1 cellular context compared by ENCODE assay signal in the genomic region with DNA sequence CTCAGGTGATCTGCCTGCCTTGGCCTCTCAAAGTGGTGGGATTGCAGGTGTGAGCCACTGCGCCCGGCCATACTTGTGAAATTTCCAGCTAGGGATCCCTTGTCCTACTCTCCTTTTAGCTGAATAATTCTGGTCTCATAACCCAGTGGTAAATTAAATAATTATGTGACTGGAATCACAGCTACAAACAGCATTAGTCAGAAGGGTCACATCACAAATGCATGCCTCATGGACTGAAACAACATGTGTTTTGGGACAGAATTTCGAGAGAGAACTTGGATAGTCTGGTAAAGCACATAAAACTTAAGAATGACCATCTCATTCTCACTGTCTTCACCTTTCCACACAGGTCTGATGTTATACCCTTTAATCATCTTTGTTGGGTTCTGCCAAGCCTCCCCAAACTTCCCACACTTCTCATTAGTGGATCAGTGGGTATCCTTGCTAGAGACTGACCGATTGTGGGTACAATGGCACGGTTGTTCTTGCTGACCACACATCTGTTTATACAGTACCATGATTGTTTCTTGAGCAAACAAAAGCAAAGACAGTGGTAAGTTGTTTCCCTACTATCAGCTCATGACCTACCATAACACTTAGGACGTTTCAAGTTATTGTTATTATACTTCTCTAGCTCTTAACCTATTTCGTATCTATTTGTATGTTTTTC.
TF ChIP-seq lines count a peak whose summit lies in the region.

No MANE protein-coding gene starts in this region.

TF ChIP-seq in HepG2, 621 proteins besides CTCF, POLR2A, EP300 and RAD21 (continued from another document):
- TF ChIP-seq, protein P1, sequence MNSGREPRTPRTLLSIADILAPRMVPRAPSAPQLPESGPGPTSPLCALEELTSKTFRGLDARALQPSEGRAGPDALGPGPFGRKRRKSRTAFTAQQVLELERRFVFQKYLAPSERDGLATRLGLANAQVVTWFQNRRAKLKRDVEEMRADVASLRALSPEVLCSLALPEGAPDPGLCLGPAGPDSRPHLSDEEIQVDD (CRISPR knock-in tag; IDR thresholded peaks at IDR 0.05; ENCODE audit: borderline replicate concordance): no peak
- TF ChIP-seq, protein P2, sequence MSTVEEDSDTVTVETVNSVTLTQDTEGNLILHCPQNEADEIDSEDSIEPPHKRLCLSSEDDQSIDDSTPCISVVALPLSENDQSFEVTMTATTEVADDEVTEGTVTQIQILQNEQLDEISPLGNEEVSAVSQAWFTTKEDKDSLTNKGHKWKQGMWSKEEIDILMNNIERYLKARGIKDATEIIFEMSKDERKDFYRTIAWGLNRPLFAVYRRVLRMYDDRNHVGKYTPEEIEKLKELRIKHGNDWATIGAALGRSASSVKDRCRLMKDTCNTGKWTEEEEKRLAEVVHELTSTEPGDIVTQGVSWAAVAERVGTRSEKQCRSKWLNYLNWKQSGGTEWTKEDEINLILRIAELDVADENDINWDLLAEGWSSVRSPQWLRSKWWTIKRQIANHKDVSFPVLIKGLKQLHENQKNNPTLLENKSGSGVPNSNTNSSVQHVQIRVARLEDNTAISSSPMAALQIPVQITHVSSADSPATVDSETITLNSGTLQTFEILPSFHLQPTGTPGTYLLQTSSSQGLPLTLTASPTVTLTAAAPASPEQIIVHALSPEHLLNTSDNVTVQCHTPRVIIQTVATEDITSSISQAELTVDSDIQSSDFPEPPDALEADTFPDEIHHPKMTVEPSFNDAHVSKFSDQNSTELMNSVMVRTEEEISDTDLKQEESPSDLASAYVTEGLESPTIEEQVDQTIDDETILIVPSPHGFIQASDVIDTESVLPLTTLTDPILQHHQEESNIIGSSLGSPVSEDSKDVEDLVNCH (CRISPR knock-in tag; IDR thresholded peaks at IDR 0.05): no peak
- TF ChIP-seq SAP130 (CRISPR knock-in tag; IDR thresholded peaks at IDR 0.05; ENCODE audit: low read depth) (peak; percentile 58; the same call in 1 of the 2 replicates), TBX3 (IDR thresholded peaks at IDR 0.05; ENCODE audit: borderline replicate concordance) (peak; percentile 29; the same call in 1 of the 2 replicates), ISL2 (CRISPR knock-in tag; IDR thresholded peaks at IDR 0.05) (0 out of 2 replicates have a peak, but pooled peaks have one; percentile 44), HNRNPUL1 (IDR thresholded peaks at IDR 0.05; ENCODE audit: low read depth, low read length) (no peak), ZNF644 (CRISPR knock-in tag; IDR thresholded peaks at IDR 0.05; ENCODE audit: low read depth) (peak; percentile 71; the same call in 1 of the 2 replicates)
- TF ChIP-seq, protein P3, sequence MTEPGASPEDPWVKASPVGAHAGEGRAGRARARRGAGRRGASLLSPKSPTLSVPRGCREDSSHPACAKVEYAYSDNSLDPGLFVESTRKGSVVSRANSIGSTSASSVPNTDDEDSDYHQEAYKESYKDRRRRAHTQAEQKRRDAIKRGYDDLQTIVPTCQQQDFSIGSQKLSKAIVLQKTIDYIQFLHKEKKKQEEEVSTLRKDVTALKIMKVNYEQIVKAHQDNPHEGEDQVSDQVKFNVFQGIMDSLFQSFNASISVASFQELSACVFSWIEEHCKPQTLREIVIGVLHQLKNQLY (CRISPR knock-in tag; IDR thresholded peaks at IDR 0.05): 0 out of 2 replicates have a peak, but pooled peaks have one; percentile 26
- TF ChIP-seq, protein P4, sequence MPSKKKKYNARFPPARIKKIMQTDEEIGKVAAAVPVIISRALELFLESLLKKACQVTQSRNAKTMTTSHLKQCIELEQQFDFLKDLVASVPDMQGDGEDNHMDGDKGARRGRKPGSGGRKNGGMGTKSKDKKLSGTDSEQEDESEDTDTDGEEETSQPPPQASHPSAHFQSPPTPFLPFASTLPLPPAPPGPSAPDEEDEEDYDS (CRISPR knock-in tag; IDR thresholded peaks at IDR 0.05): no peak
- TF ChIP-seq, protein P5, sequence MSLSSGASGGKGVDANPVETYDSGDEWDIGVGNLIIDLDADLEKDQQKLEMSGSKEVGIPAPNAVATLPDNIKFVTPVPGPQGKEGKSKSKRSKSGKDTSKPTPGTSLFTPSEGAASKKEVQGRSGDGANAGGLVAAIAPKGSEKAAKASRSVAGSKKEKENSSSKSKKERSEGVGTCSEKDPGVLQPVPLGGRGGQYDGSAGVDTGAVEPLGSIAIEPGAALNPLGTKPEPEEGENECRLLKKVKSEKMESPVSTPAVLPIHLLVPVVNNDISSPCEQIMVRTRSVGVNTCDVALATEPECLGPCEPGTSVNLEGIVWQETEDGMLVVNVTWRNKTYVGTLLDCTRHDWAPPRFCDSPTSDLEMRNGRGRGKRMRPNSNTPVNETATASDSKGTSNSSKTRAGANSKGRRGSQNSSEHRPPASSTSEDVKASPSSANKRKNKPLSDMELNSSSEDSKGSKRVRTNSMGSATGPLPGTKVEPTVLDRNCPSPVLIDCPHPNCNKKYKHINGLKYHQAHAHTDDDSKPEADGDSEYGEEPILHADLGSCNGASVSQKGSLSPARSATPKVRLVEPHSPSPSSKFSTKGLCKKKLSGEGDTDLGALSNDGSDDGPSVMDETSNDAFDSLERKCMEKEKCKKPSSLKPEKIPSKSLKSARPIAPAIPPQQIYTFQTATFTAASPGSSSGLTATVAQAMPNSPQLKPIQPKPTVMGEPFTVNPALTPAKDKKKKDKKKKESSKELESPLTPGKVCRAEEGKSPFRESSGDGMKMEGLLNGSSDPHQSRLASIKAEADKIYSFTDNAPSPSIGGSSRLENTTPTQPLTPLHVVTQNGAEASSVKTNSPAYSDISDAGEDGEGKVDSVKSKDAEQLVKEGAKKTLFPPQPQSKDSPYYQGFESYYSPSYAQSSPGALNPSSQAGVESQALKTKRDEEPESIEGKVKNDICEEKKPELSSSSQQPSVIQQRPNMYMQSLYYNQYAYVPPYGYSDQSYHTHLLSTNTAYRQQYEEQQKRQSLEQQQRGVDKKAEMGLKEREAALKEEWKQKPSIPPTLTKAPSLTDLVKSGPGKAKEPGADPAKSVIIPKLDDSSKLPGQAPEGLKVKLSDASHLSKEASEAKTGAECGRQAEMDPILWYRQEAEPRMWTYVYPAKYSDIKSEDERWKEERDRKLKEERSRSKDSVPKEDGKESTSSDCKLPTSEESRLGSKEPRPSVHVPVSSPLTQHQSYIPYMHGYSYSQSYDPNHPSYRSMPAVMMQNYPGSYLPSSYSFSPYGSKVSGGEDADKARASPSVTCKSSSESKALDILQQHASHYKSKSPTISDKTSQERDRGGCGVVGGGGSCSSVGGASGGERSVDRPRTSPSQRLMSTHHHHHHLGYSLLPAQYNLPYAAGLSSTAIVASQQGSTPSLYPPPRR (CRISPR knock-in tag; IDR thresholded peaks at IDR 0.05; ENCODE audit: borderline replicate concordance): 0 out of 2 replicates have a peak, but pooled peaks have one; percentile 8
- TF ChIP-seq, protein P6, sequence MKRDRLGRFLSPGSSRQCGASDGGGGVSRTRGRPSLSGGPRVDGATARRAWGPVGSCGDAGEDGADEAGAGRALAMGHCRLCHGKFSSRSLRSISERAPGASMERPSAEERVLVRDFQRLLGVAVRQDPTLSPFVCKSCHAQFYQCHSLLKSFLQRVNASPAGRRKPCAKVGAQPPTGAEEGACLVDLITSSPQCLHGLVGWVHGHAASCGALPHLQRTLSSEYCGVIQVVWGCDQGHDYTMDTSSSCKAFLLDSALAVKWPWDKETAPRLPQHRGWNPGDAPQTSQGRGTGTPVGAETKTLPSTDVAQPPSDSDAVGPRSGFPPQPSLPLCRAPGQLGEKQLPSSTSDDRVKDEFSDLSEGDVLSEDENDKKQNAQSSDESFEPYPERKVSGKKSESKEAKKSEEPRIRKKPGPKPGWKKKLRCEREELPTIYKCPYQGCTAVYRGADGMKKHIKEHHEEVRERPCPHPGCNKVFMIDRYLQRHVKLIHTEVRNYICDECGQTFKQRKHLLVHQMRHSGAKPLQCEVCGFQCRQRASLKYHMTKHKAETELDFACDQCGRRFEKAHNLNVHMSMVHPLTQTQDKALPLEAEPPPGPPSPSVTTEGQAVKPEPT (CRISPR knock-in tag; IDR thresholded peaks at IDR 0.05; ENCODE audit: low read depth): no peak
TF ChIP-seq in HepG2: peak in this region for 32.
